In the genomic region with DNA sequence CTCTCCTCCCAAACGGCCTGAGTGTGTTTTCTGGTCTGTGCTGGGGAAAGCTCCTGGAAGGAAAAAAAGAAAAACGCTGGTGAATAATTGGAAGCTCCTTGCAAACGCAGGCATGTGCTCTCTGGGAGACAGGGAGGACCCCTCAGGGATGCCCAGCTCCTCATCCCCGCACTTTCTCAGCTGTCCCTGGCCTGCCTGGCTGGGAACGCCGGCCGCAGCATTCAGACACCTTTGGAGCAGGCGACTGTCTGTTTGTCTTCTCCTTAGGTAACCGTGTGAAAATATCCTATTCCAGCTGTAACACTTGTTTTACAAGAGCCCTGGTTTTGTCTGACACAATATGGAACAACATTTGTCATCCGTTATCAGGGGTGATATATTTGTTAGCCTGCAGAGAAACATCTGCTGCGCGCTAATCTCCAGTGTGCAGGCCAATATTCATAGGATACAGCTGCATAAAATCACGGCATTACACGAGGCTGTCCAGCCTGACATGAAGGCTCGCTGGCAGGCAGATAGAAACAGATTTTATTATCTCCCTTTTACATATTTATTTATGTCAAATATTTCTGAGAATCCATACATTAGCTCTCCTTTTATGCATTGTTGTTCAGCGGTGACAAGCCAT, we compare ENCODE assay signal across 25 cellular contexts.
"Had no signal": no experiment of that assay in that cellular context is flagged by ENCODE, and none has a peak within 500 bp of the region (broad histone marks: within the 10 kb centered on the region; RNA-seq: fewer than 3 reads in every experiment).

No MANE protein-coding gene starts in this region.

- H3K9me3 ChIP-seq: tibial artery had no signal

- H3K36me3 Mint-ChIP-seq: brain; mesothelial cell of epicardium; natural killer cell treated with Interleukin-12 subunit alpha and Interleukin-12 subunit beta and Interleukin-15 and Interleukin-18, amount 100 ng/mL, for 72 hours had no signal

- H3K9me3 Mint-ChIP-seq: activated CD4-positive, alpha-beta T cell treated with anti-CD3 and anti-CD28 coated beads, Interleukin-2, amount 10 ng/mL, durations not matched to agents 7 days and 5 days; activated naive CD4-positive, alpha-beta T cell treated with anti-CD3 and anti-CD28 coated beads for 36 hours; activated naive CD8-positive, alpha-beta T cell treated with anti-CD3 and anti-CD28 coated beads, Interleukin-2, amount 50 U/mL, for 24 hours; activated T-cell treated with anti-CD3 and anti-CD28 coated beads, Interleukin-2, amount 50 U/mL, for 24 hours; activated T-helper 2 cell treated with anti-CD3 and anti-CD28 coated beads, Interferon-gamma antibody, Interleukin-2, Interleukin-4, amounts not matched to agents 10 μg/mL and 5 μg/mL and 100 μg/mL, durations not matched to agents 14 hours and 24 hours and 36 hours; mesothelial cell of epicardium; natural killer cell treated with Interleukin-12 subunit alpha and Interleukin-12 subunit beta and Interleukin-15 and Interleukin-18, amount 100 ng/mL, for 72 hours had no signal

- H3K36me3 ChIP-seq: tibial artery had no signal

- FAIRE-seq: colon, islet of Langerhans had no signal

- H3K27ac ChIP-seq: dorsolateral prefrontal cortex, epithelial cell of prostate, tibial artery had no signal

- ATAC-seq: activated CD4-positive, CD25-positive, alpha-beta regulatory T cell treated with anti-CD3 and anti-CD28 coated beads, Interleukin-2, amount 50 U/mL, for 24 hours; activated CD8-positive, alpha-beta T cell treated with anti-CD3 and anti-CD28 coated beads, Interleukin-2, amount 10 ng/mL, durations not matched to agents 7 days and 5 days; activated naive CD8-positive, alpha-beta T cell treated with anti-CD3 and anti-CD28 coated beads, Interleukin-2, amount 50 U/mL, for 24 hours; left colon; natural killer cell treated with Interleukin-12 subunit alpha and Interleukin-12 subunit beta and Interleukin-15 and Interleukin-18, amount 100 ng/mL, for 72 hours; stimulated activated naive CD8-positive, alpha-beta T cell treated with anti-CD3 and anti-CD28 coated beads, Interleukin-15, Interleukin-2, amounts not matched to agents 100 U/mL and 50 U/mL, for 24 hours had no signal

- H3K4me3 Mint-ChIP-seq: activated CD4-positive, alpha-beta T cell treated with anti-CD3 and anti-CD28 coated beads, Interleukin-2, amount 10 ng/mL, durations not matched to agents 7 days and 5 days; activated CD8-positive, alpha-beta T cell treated with anti-CD3 and anti-CD28 coated beads, Interleukin-2, amount 10 ng/mL, durations not matched to agents 7 days and 5 days; activated naive CD4-positive, alpha-beta T cell treated with anti-CD3 and anti-CD28 coated beads for 36 hours; activated naive CD8-positive, alpha-beta T cell treated with anti-CD3 and anti-CD28 coated beads, Interleukin-2, amount 50 U/mL, for 24 hours; activated T-cell treated with anti-CD3 and anti-CD28 coated beads, Interleukin-2, amount 50 U/mL, for 24 hours; brain; mesothelial cell of epicardium; natural killer cell treated with Interleukin-12 subunit alpha and Interleukin-12 subunit beta and Interleukin-15 and Interleukin-18, amount 100 ng/mL, for 72 hours had no signal

- H3K4me1 Mint-ChIP-seq: activated CD4-positive, alpha-beta T cell treated with anti-CD3 and anti-CD28 coated beads, Interleukin-2, amount 10 ng/mL, durations not matched to agents 7 days and 5 days; activated naive CD8-positive, alpha-beta T cell treated with anti-CD3 and anti-CD28 coated beads, Interleukin-2, amount 50 U/mL, for 24 hours had no signal

- H3K4me1 ChIP-seq: tibial artery had no signal

- H3K27me3 Mint-ChIP-seq: activated CD4-positive, alpha-beta T cell treated with anti-CD3 and anti-CD28 coated beads, Interleukin-2, amount 10 ng/mL, durations not matched to agents 7 days and 5 days; activated naive CD8-positive, alpha-beta T cell treated with anti-CD3 and anti-CD28 coated beads, Interleukin-2, amount 50 U/mL, for 24 hours had no signal

- H3K4me3 ChIP-seq: dorsolateral prefrontal cortex, tibial artery had no signal

- H3K27ac Mint-ChIP-seq: activated CD4-positive, alpha-beta T cell treated with anti-CD3 and anti-CD28 coated beads, Interleukin-2, amount 10 ng/mL, durations not matched to agents 7 days and 5 days; activated CD8-positive, alpha-beta T cell treated with anti-CD3 and anti-CD28 coated beads, Interleukin-2, amount 10 ng/mL, durations not matched to agents 7 days and 5 days; activated naive CD4-positive, alpha-beta T cell treated with anti-CD3 and anti-CD28 coated beads for 36 hours; activated naive CD8-positive, alpha-beta T cell treated with anti-CD3 and anti-CD28 coated beads, Interleukin-2, amount 50 U/mL, for 24 hours; activated T-cell treated with anti-CD3 and anti-CD28 coated beads, Interleukin-2, amount 50 U/mL, for 24 hours; activated T-helper 2 cell treated with anti-CD3 and anti-CD28 coated beads, Interferon-gamma antibody, Interleukin-2, Interleukin-4, amounts not matched to agents 10 μg/mL and 5 μg/mL and 100 μg/mL, durations not matched to agents 14 hours and 24 hours and 36 hours; mesothelial cell of epicardium; natural killer cell treated with Interleukin-12 subunit alpha and Interleukin-12 subunit beta and Interleukin-15 and Interleukin-18, amount 100 ng/mL, for 72 hours had no signal

- DNase-seq: activated CD4-positive, alpha-beta T cell treated with anti-CD3 and anti-CD28 coated beads, Interleukin-2, amount 10 ng/mL, durations not matched to agents 7 days and 5 days; activated CD8-positive, alpha-beta T cell treated with anti-CD3 and anti-CD28 coated beads, Interleukin-2, amount 10 ng/mL, durations not matched to agents 7 days and 5 days; activated naive CD4-positive, alpha-beta T cell treated with anti-CD3 and anti-CD28 coated beads for 36 hours; activated naive CD8-positive, alpha-beta T cell treated with anti-CD3 and anti-CD28 coated beads, Interleukin-2, amount 50 U/mL, for 24 hours; activated T-cell treated with anti-CD3 and anti-CD28 coated beads, Interleukin-2, amount 50 U/mL, for 24 hours; anterior cingulate cortex; central memory CD4-positive, alpha-beta T cell; dorsolateral prefrontal cortex; foreskin fibroblast; hippocampal formation; left colon; occipital lobe; stimulated activated CD4-positive, alpha-beta T cell treated with anti-CD3 and anti-CD28 coated beads, Interleukin-2, amount 100 ng/mL, for 24 hours; stimulated activated naive CD8-positive, alpha-beta T cell treated with anti-CD3 and anti-CD28 coated beads, Interleukin-15, Interleukin-2, amounts not matched to agents 100 U/mL and 50 U/mL, for 24 hours; substantia nigra; T1000; tibial artery had no signal
